8 cellular contexts compared by ENCODE assay signal in genomic region chr1:35808376-35809155, GRCh38. TPM values are rescaled to one million over a fixed set of nuclear protein-coding genes. Genes with fewer than 3 reads are reported as not detected.
DNase-seq lines count a peak whose midpoint lies in the region; ATAC-seq and TF ChIP-seq lines count a peak whose summit lies in the region.

No MANE protein-coding gene starts in this region.

- CTCF ChIA-PET in PC-9 (lab: Charles Lee), result interaction anchor here (0.7 kb wide), 1 partner anchor 310 kb away, joined by 7 read pairs; no protein-coding TSS in a partner anchor

- in situ Hi-C loops in astrocyte of the cerebellum (cut with HindIII; ENCODE audit: low sequenced_read_pairs), result no loop called here

- TSS peak; percentile 29 for BruUV-seq in PC-9 (replicated peaks; lab: Mats Ljungman, UMichigan)

- peak; percentile 60 for DNase-seq in Ammon's horn (ENCODE audit: low spot score)
- peak in 1 of 2 experiments; percentile 26 for DNase-seq in PC-9
- DNase-seq in astrocyte of the cerebellum (ENCODE audit: low read depth), result no peak
- peak; percentile 37 to 76 (median 75) for DNase-seq in right cardiac atrium
- peak; percentile 46 for DNase-seq in pons (ENCODE audit: low spot score)
- DNase-seq in middle frontal gyrus (ENCODE audit: extremely low spot score, low spot score), result no peak

- H3K4me1 ChIP-seq in PC-9 (replicated peaks; ENCODE audit: insufficient read depth), result peaks cover 13% of the 10 kb centered on the region
- no peaks in the 10 kb centered on the region for H3K4me1 ChIP-seq in right cardiac atrium (ENCODE audit: control insufficient read depth, insufficient read depth, low read length)

- TF ChIP-seq CTCF in PC-9 (conservative IDR thresholded peaks at IDR 0.05) (no peak), astrocyte of the cerebellum (IDR thresholded peaks at IDR 0.05; ENCODE audit: low read depth, low read length, missing control alignments) (no peak)

- peak overlapping the region; percentile 81 for H3K4me2 ChIP-seq in PC-9

- H3K27ac ChIP-seq in PC-9, result no peak overlapping the region
- peak overlapping the region; percentile 53 for H3K27ac ChIP-seq in right cardiac atrium (ENCODE audit: low read length)

- no peaks in the 10 kb centered on the region for H3K36me3 ChIP-seq in PC-9 (ENCODE audit: low read depth)

- H3K4me3 ChIP-seq in PC-9 (peak overlapping the region; percentile 75), astrocyte of the cerebellum (ENCODE audit: low read depth, low read length) (peak overlapping the region; percentile 74), right cardiac atrium (ENCODE audit: low read length) (peak overlapping the region; percentile 97)

- H3K27me3 ChIP-seq in PC-9 (ENCODE audit: insufficient read depth, low read depth) (no peaks in the 10 kb centered on the region), right cardiac atrium (ENCODE audit: control insufficient read depth, insufficient read depth) (no peaks in the 10 kb centered on the region)

- H4K20me1 ChIP-seq in PC-9 (ENCODE audit: insufficient read depth), result 0 out of 2 replicates have a peak, but pooled peaks cover 4% of the 10 kb centered on the region

- H3K9me3 ChIP-seq in PC-9 (ENCODE audit: insufficient read depth, low read depth) (no peaks in the 10 kb centered on the region), right cardiac atrium (ENCODE audit: control insufficient read depth, low read length) (no peaks in the 10 kb centered on the region)

- intact Hi-C loops in PC-9 (cut with micrococcal nuclease; ENCODE audit: unreplicated experiment) (no loop called here), right cardiac atrium (cut with DNase I) (no loop called here)

- peak; percentile 52 for ATAC-seq in GM21390 (IDR thresholded peaks at IDR 0.05; ENCODE audit: unreplicated experiment)
- ATAC-seq in right cardiac atrium, result peak; percentile 65
- no peak for ATAC-seq in GM19328 (IDR thresholded peaks at IDR 0.05; ENCODE audit: unreplicated experiment)

- H3F3A ChIP-seq in PC-9 (ENCODE audit: insufficient read depth, low read depth), result peaks cover 6% of the 10 kb centered on the region; the same call in 1 of the 2 replicates

- H3K9me2 ChIP-seq in PC-9 (ENCODE audit: insufficient read depth), result no peaks in the 10 kb centered on the region

- POLR2A ChIA-PET in PC-9 (lab: Charles Lee; ENCODE audit: unreplicated experiment), result interaction anchor here (0.6 kb wide), 1 partner anchor 143 kb away, joined by 3 read pairs; no protein-coding TSS in a partner anchor

- under 1% methylated on average over 60 of the region's 60 CpGs for WGBS in right cardiac atrium

- H3K79me2 ChIP-seq in PC-9 (ENCODE audit: low read depth), result no peaks in the 10 kb centered on the region

- H2AFZ ChIP-seq in PC-9, result peak overlapping the region; percentile 92

RNA-seq across cellular contexts. Expression of gene AGO4, which starts 0.8 kb away (rescaled TPM):
- total RNA-seq in PC-9 (2021) (12.4 and 12.9 TPM in 2 replicates), right cardiac atrium (10 to 100 TPM; 17.5 to 22.9 (median 20.0) TPM)
- polyA plus RNA-seq in right cardiac atrium, result 8.5 TPM

RNA-seq across cellular contexts. Expression of gene CLSPN, which starts 38.8 kb away (rescaled TPM):
- total RNA-seq in PC-9 (2021) (18.9 and 26.7 TPM in 2 replicates), right cardiac atrium (1 to 10 TPM in 1 of 4 donors, under 1 TPM in 3; 0.22 to 1.8 (median 0.44) TPM)
- 0.16 TPM for polyA plus RNA-seq in right cardiac atrium

Comparison
In these comparisons a context has a peak if more than half of its experiments do, and no peak if none do; other contexts are left out.
1. DNase-seq: peak in Ammon's horn (single experiment), right cardiac atrium (3 of 3) and pons (single experiment); none in astrocyte of the cerebellum (single experiment) and middle frontal gyrus (single experiment).
2. Peak in every context shown above with its lines, with median percentiles within 50 percentile points of each other: H3K4me3 ChIP-seq.